15 cellular contexts compared by ENCODE assay signal in the genomic region with DNA sequence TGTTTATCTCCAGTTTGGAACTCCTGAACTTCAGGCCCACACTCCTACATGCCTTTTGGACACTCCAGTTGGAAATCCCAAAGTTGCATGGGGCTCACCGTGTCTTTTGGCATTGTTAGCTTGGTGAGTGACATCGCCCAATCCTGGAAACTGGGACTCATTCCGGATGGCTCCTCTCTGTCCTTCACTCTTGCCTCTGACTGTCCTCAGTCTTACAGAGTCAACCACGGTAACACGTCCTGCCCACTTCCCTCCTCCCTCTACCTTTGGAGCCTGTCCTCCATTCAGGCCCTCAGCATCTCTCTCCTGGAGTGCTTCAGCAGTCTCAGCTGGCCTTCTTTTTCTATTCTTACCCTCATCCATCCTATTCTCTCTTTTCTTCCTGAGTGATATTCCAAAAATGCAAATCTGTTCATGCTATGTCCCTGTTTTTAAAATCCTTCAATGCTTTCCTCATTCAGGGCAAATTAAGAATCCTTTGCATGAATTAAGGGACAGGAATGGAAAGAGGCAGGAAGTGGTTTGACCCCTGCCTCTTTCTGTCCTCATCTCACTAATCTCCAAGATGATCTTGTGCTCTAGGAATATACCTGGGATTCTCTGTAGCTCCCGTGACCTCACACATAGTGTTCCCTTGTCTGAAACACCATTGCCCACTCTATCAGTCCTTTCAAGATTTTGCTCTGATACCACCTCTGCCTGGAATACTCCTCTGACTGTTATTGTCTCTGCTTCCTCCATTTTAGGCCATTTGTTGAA. TPM values are rescaled to one million over a fixed set of nuclear protein-coding genes. Genes with fewer than 3 reads are reported as not detected.
DNase-seq lines count a peak whose midpoint lies in the region; ATAC-seq and TF ChIP-seq lines count a peak whose summit lies in the region.
"Had no signal": no experiment of that assay in that cellular context is flagged by ENCODE, and none has a peak within 500 bp of the region (broad histone marks: within the 10 kb centered on the region; RNA-seq: fewer than 3 reads in every experiment).

No MANE protein-coding gene starts in this region.

- DNase-seq in Daoy (ENCODE audit: low read depth) (peak; percentile 31), M059J (ENCODE audit: low read depth) (peak; percentile 88), gastrocnemius medialis (no peak), NAMALWA (ENCODE audit: low spot score) (no peak), retina (no peak)
- no peak for DNase-seq in stimulated activated CD4-positive, alpha-beta T cell treated with anti-CD3 and anti-CD28 coated beads, Interleukin-1b, Interleukin-23, amount 100 ng/mL, for 48 hours
- DNase-seq: activated T-cell treated with anti-CD3 and anti-CD28 coated beads, Interleukin-2, amount 50 U/mL, for 4 hours; BE2C; DMS79; MG63; NCI-H2081; RPMI8226 had no signal

- TF ChIP-seq POLR2A in gastroesophageal sphincter (IDR thresholded peaks at IDR 0.05) (no peak), gastrocnemius medialis (IDR thresholded peaks at IDR 0.05) (no peak)

- no peak for ATAC-seq in gastroesophageal sphincter
- no peak for ATAC-seq in gastrocnemius medialis
- no peak for ATAC-seq in GM21390 (IDR thresholded peaks at IDR 0.05; ENCODE audit: unreplicated experiment)
- ATAC-seq: activated T-cell treated with anti-CD3 and anti-CD28 coated beads, Interleukin-2, amount 50 U/mL, for 4 hours had no signal

- H3K4me1 ChIP-seq in gastroesophageal sphincter (peaks cover 0 to 98% (median 9%) of the 10 kb centered on the region in 3 donors), gastrocnemius medialis (peaks cover 34 to 38% of the 10 kb centered on the region in 2 donors)

- no peak for TF ChIP-seq EP300 in gastroesophageal sphincter (IDR thresholded peaks at IDR 0.05)

- H3K27me3 ChIP-seq in gastroesophageal sphincter = no peaks in the 10 kb centered on the region
- H3K27me3 ChIP-seq in gastrocnemius medialis = no peaks in the 10 kb centered on the region
- H3K27me3 ChIP-seq: BE2C, MG63 had no signal

- in situ Hi-C loops in gastrocnemius medialis (cut with MboI; ENCODE audit: low sequenced_read_pairs in 4 of 4) = no loop called here

- H3K36me3 ChIP-seq in gastroesophageal sphincter (peaks cover 0 to 17% of the 10 kb centered on the region in 2 donors), gastrocnemius medialis (no peaks in the 10 kb centered on the region)
- H3K36me3 ChIP-seq: BE2C had no signal

- intact Hi-C loops in gastrocnemius medialis (cut with DNase I; ENCODE audit: low total_unique reads) = no loop called here

- H3K9me3 ChIP-seq in gastroesophageal sphincter (no peaks in the 10 kb centered on the region), gastrocnemius medialis (no peaks in the 10 kb centered on the region)
- H3K9me3 ChIP-seq: BE2C, MG63 had no signal

- TF ChIP-seq CTCF in gastroesophageal sphincter (IDR thresholded peaks at IDR 0.05) (no peak), gastrocnemius medialis (IDR thresholded peaks at IDR 0.05 in 4 of 5, conservative IDR thresholded peaks at IDR 0.05 in 1 of 5) (no peak)

- H3K4me3 ChIP-seq in gastroesophageal sphincter (no peak overlapping the region), gastrocnemius medialis (no peak overlapping the region)
- H3K4me3 ChIP-seq: coronary artery, MG63 had no signal

- 45 to 80% methylated on average over 6 of the region's 6 CpGs for WGBS in gastroesophageal sphincter (ENCODE audit: low coverage in 1 of 2), 2 donors

- H3K27ac ChIP-seq in gastroesophageal sphincter = peak overlapping the region; percentile 43 to 73 (median 66)
- peak overlapping the region; percentile 74 to 81 (median 78) for H3K27ac ChIP-seq in gastrocnemius medialis

RNA-seq across cellular contexts. Expression of gene LPP, which starts 42.5 kb away (rescaled TPM):
- total RNA-seq in Daoy (2014; rRNA removed; shearing (Covaris generic)) = 18.1 and 45.7 TPM in 2 replicates
- 23.2 and 32.6 TPM in 2 replicates for total RNA-seq in M059J (2014; rRNA removed; shearing (Covaris generic))
- total RNA-seq in gastroesophageal sphincter = 1,000 to 10,000 TPM; 1,243 to 2,297 (median 2,164) TPM
- 10 to 100 TPM; 56.0 to 65.7 (median 58.1) TPM for total RNA-seq in gastrocnemius medialis

Comparison
In these comparisons a context has a peak if more than half of its experiments do, and no peak if none do; other contexts are left out.
1. DNase-seq: peak in Daoy (single experiment) and M059J (single experiment); none in gastrocnemius medialis (0 of 2), stimulated activated CD4-positive, alpha-beta T cell treated with anti-CD3 and anti-CD28 coated beads, Interleukin-1b, Interleukin-23, amount 100 ng/mL, for 48 hours (single experiment), NAMALWA (single experiment) and retina (single experiment).
2. RNA of gene LPP, which starts 42.5 kb away (total RNA-seq): 1,243 to 2,297 TPM in gastroesophageal sphincter; 56.0 to 65.7 TPM in gastrocnemius medialis, 23.2 to 32.6 TPM in M059J and 18.1 to 45.7 TPM in Daoy; every median in the first group is over 10 times any median in the second.